ENCODE assay signal across 8 cellular contexts in the genomic region with DNA sequence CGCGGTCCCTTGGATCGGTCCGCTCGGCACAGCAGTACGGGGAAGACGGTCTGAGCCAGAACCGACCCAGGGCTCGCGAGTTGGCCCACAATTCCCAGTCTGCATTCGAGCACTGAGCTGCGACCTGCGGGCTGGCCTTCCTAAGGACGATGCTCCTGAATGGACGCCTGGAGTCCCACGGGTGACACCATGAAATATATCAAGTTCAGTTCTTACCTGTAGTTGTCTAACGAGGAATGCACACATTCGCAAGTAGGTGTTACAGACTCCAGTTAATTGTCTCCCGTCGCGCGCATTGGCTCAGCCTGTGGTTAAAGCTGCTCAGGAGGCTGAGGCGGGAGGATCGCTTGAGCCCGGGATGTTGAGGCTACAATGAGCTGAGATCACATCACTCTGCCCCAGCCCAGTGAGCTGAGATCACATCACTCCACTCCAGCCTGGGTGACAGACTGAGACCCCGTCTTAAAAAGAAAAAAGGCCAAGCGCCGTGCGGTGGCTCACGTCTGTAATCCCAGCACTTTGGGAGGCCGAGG. TPM values are rescaled to one million over a fixed set of nuclear protein-coding genes. Genes with fewer than 3 reads are reported as not detected.
DNase-seq lines count a peak whose midpoint lies in the region; ATAC-seq and TF ChIP-seq lines count a peak whose summit lies in the region.

No MANE protein-coding gene starts in this region.

- ATAC-seq in natural killer cell (no peak), GM19395 (IDR thresholded peaks at IDR 0.05; ENCODE audit: unreplicated experiment) (no peak), HG02623 (IDR thresholded peaks at IDR 0.05; ENCODE audit: unreplicated experiment) (no peak)

- H3K4me3 ChIP-seq in BJ (ENCODE audit: low read depth, low read length) (peak overlapping the region; percentile 48), NB4 (ENCODE audit: low read depth, low read length) (peak overlapping the region; percentile 79), dorsolateral prefrontal cortex (peak overlapping the region; percentile 54 to 91 (median 77))

- TF ChIP-seq POLR2A in NB4 (IDR thresholded peaks at IDR 0.05; ENCODE audit: extremely low read depth, insufficient read length): no peak

- peak overlapping the region in 55 of 59 donors; percentile 32 to 96 (median 89) for H3K27ac ChIP-seq in dorsolateral prefrontal cortex

- no peaks in the 10 kb centered on the region for H3K36me3 Mint-ChIP-seq in natural killer cell

- H3K27me3 ChIP-seq in BJ (ENCODE audit: control insufficient read depth, insufficient read depth, low read length): no peaks in the 10 kb centered on the region
- H3K27me3 ChIP-seq in dorsolateral prefrontal cortex: no peaks in the 10 kb centered on the region

- H3K27me3 Mint-ChIP-seq in natural killer cell (ENCODE audit: low read depth in 2 of 2): peaks cover 3 to 5% of the 10 kb centered on the region in 2 donors

- CTCF ChIA-PET in BJ (lab: Yijun Ruan, JAX): interaction anchor here (0.6 to 2.2 kb wide), 6 partner anchors 12 to 214 kb away, joined by 3 to 6 read pairs (median 4); partner anchors contain the start of gene MAP3K5

- DNase-seq in BJ (ENCODE audit: low read depth): no peak
- no peak for DNase-seq in NB4 (ENCODE audit: low read depth)
- DNase-seq in dorsolateral prefrontal cortex: peak in 1 of 10 donors; percentile 13
- no peak for DNase-seq in natural killer cell
- DNase-seq in Ammon's horn (ENCODE audit: low spot score): no peak
- no peak for DNase-seq in NCI-H82 (lab: John Stamatoyannopoulos, UW)

- POLR2A ChIA-PET in BJ (lab: Charles Lee): no interaction called here

- H3K4me1 Mint-ChIP-seq in natural killer cell: peaks cover 20 to 23% of the 10 kb centered on the region in 2 donors

- TF ChIP-seq CTCF in BJ (IDR thresholded peaks at IDR 0.05; ENCODE audit: insufficient read depth, low read depth, low read length): no peak
- no peak for TF ChIP-seq CTCF in NB4 (IDR thresholded peaks at IDR 0.05; ENCODE audit: low read depth, low read length)
- peak in 2 of 56 donors; percentile 2 to 7 for TF ChIP-seq CTCF in dorsolateral prefrontal cortex (IDR thresholded peaks at IDR 0.05 in 54 of 56, conservative IDR thresholded peaks at IDR 0.05 in 2 of 56; ENCODE audit: low read depth in 1 of 56, partially characterized antibody in 56 of 56)
- TF ChIP-seq CTCF in natural killer cell (IDR thresholded peaks at IDR 0.05): peak; percentile 36

- no peaks in the 10 kb centered on the region for H3K9me3 Mint-ChIP-seq in natural killer cell

- intact Hi-C loops in dorsolateral prefrontal cortex (cut with DNase I) (loop anchor here in 1 of 2 donors (2.0 to 5.0 kb wide), 2 partner anchors 30 to 394 kb away; partner anchors contain the start of genes IFNGR1 and MAP3K5), natural killer cell (cut with micrococcal nuclease) (loop anchor here (2.0 kb wide), 1 partner anchor 30 kb away; the partner anchor contains the start of gene MAP3K5)

- peak overlapping the region; percentile 90 to 93 for H3K27ac Mint-ChIP-seq in natural killer cell

- H3K4me3 Mint-ChIP-seq in natural killer cell: peak overlapping the region; percentile 95

- H3K36me3 ChIP-seq in BJ (ENCODE audit: control insufficient read depth, insufficient read depth, low read length): no peaks in the 10 kb centered on the region; the same call in 1 of the 2 replicates

RNA-seq across cellular contexts. Expression of gene PEX7, which starts 0.8 kb away (rescaled TPM):
- polyA plus RNA-seq in BJ (2011; rRNA removed): 5.6 and 8.5 TPM in 2 replicates
- 1.2 and 2.8 TPM in 2 replicates for polyA minus RNA-seq in BJ (2011; rRNA and poly(A)+ RNA removed)
- total RNA-seq in dorsolateral prefrontal cortex (10 to 100 TPM in 7 of 120 experiments, 1 to 10 TPM in 113; 2.1 to 11.5 (median 7.1) TPM), natural killer cell (1 to 10 TPM; 2.4 to 3.6 (median 2.5) TPM)

RNA-seq across cellular contexts. Expression of gene MAP3K5, which starts 30.9 kb away (rescaled TPM):
- polyA plus RNA-seq in BJ (2011; rRNA removed): 2.2 and 2.5 TPM in 2 replicates
- 2.4 and 2.6 TPM in 2 replicates for polyA minus RNA-seq in BJ (2011; rRNA and poly(A)+ RNA removed)
- 10 to 100 TPM; 26.2 to 70.0 (median 45.3) TPM for total RNA-seq in dorsolateral prefrontal cortex
- total RNA-seq in natural killer cell: 10 to 100 TPM; 19.7 to 36.7 (median 35.4) TPM
